Comparison of ENCODE assay signal across 8 cellular contexts in the genomic region with DNA sequence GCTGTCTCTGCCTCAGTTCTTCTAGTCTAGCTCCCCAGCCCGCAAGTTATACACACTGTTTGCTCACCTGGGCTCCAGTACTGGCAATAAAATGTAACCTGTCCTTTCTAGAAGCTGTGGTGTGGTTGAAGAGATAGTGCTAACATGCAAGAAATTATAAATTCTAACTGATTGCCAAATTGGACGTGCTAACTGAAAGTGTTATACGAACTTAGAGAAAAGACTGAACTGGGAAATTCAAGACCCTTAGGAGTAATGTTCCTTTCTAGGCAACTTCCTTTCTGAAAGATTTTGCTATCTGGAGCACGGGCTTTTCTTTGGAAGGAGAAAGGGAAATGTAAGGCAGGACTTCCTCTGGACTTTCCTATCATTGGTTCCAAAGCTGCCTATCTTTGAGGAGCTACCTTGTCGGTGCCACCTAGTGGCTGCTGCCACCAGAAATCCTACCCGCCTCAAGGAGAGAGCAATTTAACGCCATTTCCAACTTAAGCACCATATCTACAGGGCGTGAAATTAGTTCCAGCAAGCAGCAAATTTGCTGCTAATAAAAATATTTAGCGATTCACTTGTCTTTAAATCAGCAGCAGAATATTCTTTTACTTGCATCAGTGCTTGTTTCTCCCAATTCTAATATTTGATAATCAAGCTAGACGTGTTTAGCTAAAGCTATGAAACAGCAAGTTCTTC. TPM values are rescaled to one million over a fixed set of nuclear protein-coding genes. Genes with fewer than 3 reads are reported as not detected.
DNase-seq lines count a peak whose midpoint lies in the region; ATAC-seq and TF ChIP-seq lines count a peak whose summit lies in the region.

No MANE protein-coding gene starts in this region.

- intact Hi-C loops in CD4-positive, alpha-beta memory T cell (cut with micrococcal nuclease) = loop anchor here (1.0 to 2.0 kb wide), 2 partner anchors 13 to 162 kb away; partner anchors contain the start of gene TMEM218
- intact Hi-C loops in IMR-90 (cut with micrococcal nuclease) = no loop called here

- peak; percentile 36 for TF ChIP-seq CTCF in IMR-90 (conservative IDR thresholded peaks at IDR 0.05; ENCODE audit: low read depth, low read length)
- TF ChIP-seq CTCF in type B pancreatic cell (conservative IDR thresholded peaks at IDR 0.05) = peak; percentile 70

- TF ChIP-seq POLR2A in IMR-90 (IDR thresholded peaks at IDR 0.05; ENCODE audit: low read depth, low read length) = no peak

- no peaks in the 10 kb centered on the region for H3K79me2 ChIP-seq in mesendoderm (ENCODE audit: control insufficient read depth, insufficient read depth, low read length)

- peak; percentile 13 to 41 (median 24) for DNase-seq in CD4-positive, alpha-beta memory T cell
- DNase-seq in IMR-90 = peak; percentile 32
- peak; percentile 59 for DNase-seq in dermis blood vessel endothelial cell
- peak; percentile 91 for DNase-seq in mesendoderm
- DNase-seq in type B pancreatic cell (ENCODE audit: extremely low spot score, unreplicated experiment) = no peak
- DNase-seq in ecto neural progenitor cell (ENCODE audit: low spot score) = no peak

- peaks cover 0 to 7% (median 0%) of the 10 kb centered on the region in 4 donors for H3K4me1 Mint-ChIP-seq in CD4-positive, alpha-beta memory T cell
- H3K4me1 Mint-ChIP-seq in type B pancreatic cell (ENCODE audit: unreplicated experiment) = peaks cover 18% of the 10 kb centered on the region

- peak overlapping the region; percentile 79 for H4K5ac ChIP-seq in IMR-90 (ENCODE audit: low read depth, low read length)
- no peak overlapping the region for H4K5ac ChIP-seq in mesendoderm (ENCODE audit: low read length)

- H3K4me3 Mint-ChIP-seq in CD4-positive, alpha-beta memory T cell = no peak overlapping the region
- H3K4me3 Mint-ChIP-seq in type B pancreatic cell = peak overlapping the region; percentile 16

- H3K27me3 Mint-ChIP-seq in CD4-positive, alpha-beta memory T cell = peaks cover 17 to 20% of the 10 kb centered on the region in 2 donors
- H3K27me3 Mint-ChIP-seq in type B pancreatic cell = peaks cover 30% of the 10 kb centered on the region

- H3K9me3 Mint-ChIP-seq in CD4-positive, alpha-beta memory T cell = no peaks in the 10 kb centered on the region
- H3K9me3 Mint-ChIP-seq in type B pancreatic cell = peaks cover 8% of the 10 kb centered on the region

- peak; percentile 13; the same call in 1 of the 2 replicates for TF ChIP-seq RAD21 in IMR-90 (IDR thresholded peaks at IDR 0.05; ENCODE audit: low read length)

- no peak overlapping the region for H2AK9ac ChIP-seq in IMR-90 (replicated peaks; ENCODE audit: low read depth, low read length, poor library complexity)

- H2BK120ac ChIP-seq in IMR-90 (ENCODE audit: low read depth, low read length) (no peak overlapping the region), mesendoderm (ENCODE audit: low read depth, low read length) (no peak overlapping the region)

- H3K4me1 ChIP-seq in CD4-positive, alpha-beta memory T cell (ENCODE audit: insufficient read depth, low read length) = no peaks in the 10 kb centered on the region
- H3K4me1 ChIP-seq in IMR-90 (ENCODE audit: control insufficient read depth, insufficient read depth, low read length) = peaks cover 10% of the 10 kb centered on the region
- H3K4me1 ChIP-seq in mesendoderm (ENCODE audit: control insufficient read depth, low read depth, low read length) = no peaks in the 10 kb centered on the region

- H2AFZ ChIP-seq in IMR-90 (replicated peaks; ENCODE audit: low read length, poor library complexity) = no peak overlapping the region

- H3K56ac ChIP-seq in IMR-90 (ENCODE audit: extremely low read depth, insufficient read depth, low read length) (no peak overlapping the region), mesendoderm (ENCODE audit: low read length) (no peak overlapping the region)

- CTCF ChIA-PET in CD4-positive, alpha-beta memory T cell (lab: Charles Lee; ENCODE audit: partially characterized antibody) = interaction anchor here (0.7 to 7.2 kb wide), 13 partner anchors 9 to 248 kb away, joined by 3 to 62 read pairs (median 5); partner anchors contain the start of genes CCDC15 and TMEM218
- CTCF ChIA-PET in IMR-90 (lab: Yijun Ruan, JAX) = interaction anchor here (0.8 to 1.6 kb wide), 4 partner anchors 18 to 233 kb away, joined by 3 to 7 read pairs (median 4); no protein-coding TSS in a partner anchor

- H3K9me1 ChIP-seq in IMR-90 (ENCODE audit: insufficient read depth, low read length) = no peaks in the 10 kb centered on the region

- H4K8ac ChIP-seq in IMR-90 (ENCODE audit: low read depth in 2 of 2, low read length in 2 of 2) (peak overlapping the region in 1 of 2 experiments; percentile 78; a peak in 3 of 4 replicates), mesendoderm (ENCODE audit: low read depth, low read length) (no peak overlapping the region)

- dilution Hi-C loops in IMR-90 (cut with HindIII; ENCODE audit: low sequenced_read_pairs, unreplicated experiment) = no loop called here

- no peak overlapping the region; the same call in 1 of the 2 replicates for H2AK5ac ChIP-seq in IMR-90 (ENCODE audit: low read depth, low read length)
- H2AK5ac ChIP-seq in mesendoderm (ENCODE audit: low read length) = no peak overlapping the region

- H3K27ac Mint-ChIP-seq in CD4-positive, alpha-beta memory T cell = no peak overlapping the region
- peak overlapping the region; percentile 40 for H3K27ac Mint-ChIP-seq in type B pancreatic cell

- H2BK20ac ChIP-seq in IMR-90 (ENCODE audit: low read depth, low read length) = no peak overlapping the region

- no peaks in the 10 kb centered on the region for H3K36me3 Mint-ChIP-seq in CD4-positive, alpha-beta memory T cell
- H3K36me3 Mint-ChIP-seq in type B pancreatic cell = no peaks in the 10 kb centered on the region

- H3K27me3 ChIP-seq in CD4-positive, alpha-beta memory T cell (ENCODE audit: insufficient read depth, low read length) = peaks cover 6% of the 10 kb centered on the region
- H3K27me3 ChIP-seq in IMR-90 (ENCODE audit: control insufficient read depth, insufficient read depth, low read length) = no peaks in the 10 kb centered on the region; the same call in none of the 2 replicates
- H3K27me3 ChIP-seq in mesendoderm (ENCODE audit: insufficient read depth, low read length, poor library complexity) = no peaks in the 10 kb centered on the region

- no peak overlapping the region for H3K4ac ChIP-seq in IMR-90 (ENCODE audit: low read depth, low read length)
- no peak overlapping the region for H3K4ac ChIP-seq in mesendoderm (ENCODE audit: low read depth, low read length)

- no peak overlapping the region for H3K4me3 ChIP-seq in CD4-positive, alpha-beta memory T cell (ENCODE audit: low read length in 2 of 2)
- H3K4me3 ChIP-seq in IMR-90 (ENCODE audit: insufficient read depth, low read depth, low read length) (no peak overlapping the region), mesendoderm (ENCODE audit: low read length) (no peak overlapping the region)

- H2BK5ac ChIP-seq in IMR-90 (ENCODE audit: low read depth, low read length, poor library complexity, severe bottlenecking) (no peak overlapping the region), mesendoderm (ENCODE audit: low read length) (no peak overlapping the region)

- H3K23ac ChIP-seq in IMR-90 (ENCODE audit: low read depth, low read length) = no peak overlapping the region
- H3K23ac ChIP-seq in mesendoderm (ENCODE audit: low read length) = no peak overlapping the region

- no peaks in the 10 kb centered on the region for H3K79me1 ChIP-seq in IMR-90 (ENCODE audit: low read depth in 1 of 2, low read length in 2 of 2)
- no peaks in the 10 kb centered on the region for H3K79me1 ChIP-seq in mesendoderm (ENCODE audit: low read length)

- no peak overlapping the region for H3K18ac ChIP-seq in IMR-90 (ENCODE audit: low read depth, low read length)
- no peak overlapping the region for H3K18ac ChIP-seq in mesendoderm (ENCODE audit: low read length)

- no peaks in the 10 kb centered on the region for H4K20me1 ChIP-seq in IMR-90 (ENCODE audit: insufficient read depth, low read length)

- no TSS peak for BruUV-seq in IMR-90 (replicated peaks; lab: Mats Ljungman, UMichigan)

- H3K9ac ChIP-seq in IMR-90 (ENCODE audit: low read depth, low read length) (no peak overlapping the region), mesendoderm (ENCODE audit: low read length) (no peak overlapping the region)

- H3K4me2 ChIP-seq in IMR-90 (ENCODE audit: low read depth, low read length) (no peak overlapping the region), mesendoderm (ENCODE audit: low read length) (no peak overlapping the region)

- in situ Hi-C loops in IMR-90 (cut with MboI; ENCODE audit: low sequenced_read_pairs) = no loop called here

- no peaks in the 10 kb centered on the region for H3K9me3 ChIP-seq in CD4-positive, alpha-beta memory T cell (ENCODE audit: control insufficient read depth in 1 of 2, low read length in 2 of 2)
- no peaks in the 10 kb centered on the region for H3K9me3 ChIP-seq in IMR-90 (ENCODE audit: control insufficient read depth, insufficient read depth, low read length)

- no peaks in the 10 kb centered on the region for H3K36me3 ChIP-seq in CD4-positive, alpha-beta memory T cell (ENCODE audit: insufficient read depth, low read length)
- H3K36me3 ChIP-seq in IMR-90 (ENCODE audit: control insufficient read depth, insufficient read depth, low read length) = no peaks in the 10 kb centered on the region
- no peaks in the 10 kb centered on the region for H3K36me3 ChIP-seq in mesendoderm (ENCODE audit: control insufficient read depth, insufficient read depth, low read length)

- 80% methylated on average over 4 of the region's 10 CpGs; no CpG with 5 or more reads in 1 of the 2 experiments for WGBS in IMR-90 (ENCODE audit: extremely low coverage in 2 of 2, insufficient read length in 1 of 2), 2 experiments
- no CpG with 5 or more reads among the region's 10 CpGs for WGBS in mesendoderm (ENCODE audit: extremely low coverage, insufficient coverage, low lambda C conversion rate)

- H3K27ac ChIP-seq in CD4-positive, alpha-beta memory T cell (ENCODE audit: low read depth, low read length) = no peak overlapping the region
- H3K27ac ChIP-seq in IMR-90 (ENCODE audit: insufficient read depth, low read length) (no peak overlapping the region), mesendoderm (ENCODE audit: low read depth, low read length) (no peak overlapping the region)

- POLR2A ChIA-PET in CD4-positive, alpha-beta memory T cell (lab: Charles Lee; ENCODE audit: partially characterized antibody) = interaction anchor here (1.6 kb wide), 1 partner anchor 13 kb away, joined by 11 read pairs; the partner anchor contains the start of gene TMEM218
- POLR2A ChIA-PET in IMR-90 (lab: Charles Lee; ENCODE audit: unreplicated experiment) = interaction anchor here (0.8 kb wide), 1 partner anchor 13 kb away, joined by 3 read pairs; the partner anchor contains the start of gene TMEM218

- ATAC-seq in GM19324 (IDR thresholded peaks at IDR 0.05; ENCODE audit: low FRiP score, unreplicated experiment) (peak; percentile 94), IMR-90 (ENCODE audit: low read depth) (no peak), SK-N-SH treated with all-trans-retinoic acid at 6 μM for 48 hours (peak; percentile 79)

- H3K14ac ChIP-seq in IMR-90 (replicated peaks; ENCODE audit: low read depth, low read length) = no peak overlapping the region; the same call in 1 of the 2 replicates

- H2BK15ac ChIP-seq in IMR-90 (ENCODE audit: low read depth, low read length) (no peak overlapping the region), mesendoderm (replicated peaks; ENCODE audit: low read depth) (no peak overlapping the region)

- H4K91ac ChIP-seq in IMR-90 (ENCODE audit: insufficient read depth, low read depth, low read length) = no peak overlapping the region; the same call in 1 of the 2 replicates

RNA-seq across cellular contexts. Expression of gene TMEM218, which starts 12.7 kb away (rescaled TPM):
- 10 to 100 TPM; 15.1 to 16.6 TPM for total RNA-seq in CD4-positive, alpha-beta memory T cell
- polyA plus RNA-seq in CD4-positive, alpha-beta memory T cell = 10 to 100 TPM; 25.5 to 48.1 TPM
- 19.4 and 24.4 TPM in 2 replicates for total RNA-seq in IMR-90 (2012; rRNA removed)
- 17.7 and 23.0 TPM in 2 replicates for polyA plus RNA-seq in IMR-90 (2012; rRNA removed)
- polyA plus RNA-seq in IMR-90 (2012; cell fraction: cytosol; rRNA removed) = 22.3 and 22.4 TPM in 2 replicates
- 16.7 and 47.5 TPM in 2 replicates for polyA plus RNA-seq in IMR-90 (2012; cell fraction: nucleus; rRNA removed; ENCODE audit: low replicate concordance)
- total RNA-seq in dermis blood vessel endothelial cell = 23.1 and 24.2 TPM in 2 replicates
- polyA plus RNA-seq in mesendoderm (2013, experiment 1 of 2) = 9.3 TPM
- polyA plus RNA-seq in mesendoderm (2013, experiment 2 of 2) = 9.7 TPM
- 17.2 and 33.2 TPM in 2 replicates for total RNA-seq in type B pancreatic cell (ENCODE audit: low replicate concordance)

RNA-seq across cellular contexts. Expression of gene PKNOX2, which starts 40.5 kb away (rescaled TPM):
- total RNA-seq in CD4-positive, alpha-beta memory T cell = not detected
- polyA plus RNA-seq in CD4-positive, alpha-beta memory T cell = not detected
- total RNA-seq in IMR-90 (2012; rRNA removed) (0.72 and 1.1 TPM in 2 replicates), dermis blood vessel endothelial cell (not detected in 2 replicates), type B pancreatic cell (ENCODE audit: low replicate concordance) (0.95 and 15.3 TPM in 2 replicates)
- 1.7 and 2.3 TPM in 2 replicates for polyA plus RNA-seq in IMR-90 (2012; rRNA removed)
- polyA plus RNA-seq in IMR-90 (2012; cell fraction: cytosol; rRNA removed) = 1.4 and 1.6 TPM in 2 replicates
- 1.7 and 2.4 TPM in 2 replicates for polyA plus RNA-seq in IMR-90 (2012; cell fraction: nucleus; rRNA removed; ENCODE audit: low replicate concordance)
- polyA plus RNA-seq in mesendoderm (2013, experiment 1 of 2) = 0.46 TPM
- 0.59 TPM for polyA plus RNA-seq in mesendoderm (2013, experiment 2 of 2)

Comparison
In these comparisons a context has a peak if more than half of its experiments do, and no peak if none do; other contexts are left out.
1. DNase-seq: peak in CD4-positive, alpha-beta memory T cell (5 of 5), IMR-90 (single experiment), dermis blood vessel endothelial cell (single experiment) and mesendoderm (single experiment); none in type B pancreatic cell (single experiment) and ecto neural progenitor cell (single experiment).